26 cellular contexts compared by ENCODE assay signal in genomic region chr4:65265526-65265925, GRCh38.
"Had no signal": no experiment of that assay in that cellular context is flagged by ENCODE, and none has a peak within 500 bp of the region (broad histone marks: within the 10 kb centered on the region; RNA-seq: fewer than 3 reads in every experiment).

No MANE protein-coding gene starts in this region.

- H3K27ac ChIP-seq: colonic mucosa, coronary artery, dorsolateral prefrontal cortex, epithelial cell of prostate, esophagus muscularis mucosa, esophagus squamous epithelium, gastrocnemius medialis, gastroesophageal sphincter, heart left ventricle, heart right ventricle had no signal

- DNase-seq: colonic mucosa; cortex of kidney; dermis blood vessel endothelial cell; dorsolateral prefrontal cortex; effector CD4-positive, alpha-beta T cell; effector CD8-positive, alpha-beta T cell; effector memory CD4-positive, alpha-beta T cell; effector memory CD8-positive, alpha-beta T cell; endodermal cell; erythroblast; esophagus squamous epithelium; foreskin fibroblast; gastrocnemius medialis; glutamatergic neuron; head of caudate nucleus; heart left ventricle; heart right ventricle had no signal

- FAIRE-seq: colon, endometrium, endothelial cell of umbilical vein, frontal cortex had no signal

- H3K36me3 ChIP-seq: colonic mucosa, esophagus muscularis mucosa, esophagus squamous epithelium, gastrocnemius medialis, gastroesophageal sphincter, heart left ventricle, heart right ventricle had no signal

- H3K4me3 ChIP-seq: colonic mucosa, coronary artery, dorsolateral prefrontal cortex, esophagus muscularis mucosa, esophagus squamous epithelium, gastrocnemius medialis, gastroesophageal sphincter, heart left ventricle, heart right ventricle had no signal

- H3K27me3 ChIP-seq: colonic mucosa, dorsolateral prefrontal cortex, esophagus muscularis mucosa, esophagus squamous epithelium, gastrocnemius medialis, gastroesophageal sphincter, heart left ventricle, heart right ventricle had no signal

- H3K4me1 ChIP-seq: colonic mucosa, esophagus muscularis mucosa, esophagus squamous epithelium, gastrocnemius medialis, gastroesophageal sphincter, heart left ventricle, heart right ventricle had no signal

- ATAC-seq: effector memory CD8-positive, alpha-beta T cell; esophagus mucosa; gastrocnemius medialis; gastroesophageal sphincter; heart left ventricle; heart right ventricle had no signal

- H3K9me3 ChIP-seq: colonic mucosa, esophagus muscularis mucosa, esophagus squamous epithelium, gastrocnemius medialis, gastroesophageal sphincter, heart left ventricle had no signal
